Comparison of ENCODE assay signal across 18 cellular contexts in the genomic region with DNA sequence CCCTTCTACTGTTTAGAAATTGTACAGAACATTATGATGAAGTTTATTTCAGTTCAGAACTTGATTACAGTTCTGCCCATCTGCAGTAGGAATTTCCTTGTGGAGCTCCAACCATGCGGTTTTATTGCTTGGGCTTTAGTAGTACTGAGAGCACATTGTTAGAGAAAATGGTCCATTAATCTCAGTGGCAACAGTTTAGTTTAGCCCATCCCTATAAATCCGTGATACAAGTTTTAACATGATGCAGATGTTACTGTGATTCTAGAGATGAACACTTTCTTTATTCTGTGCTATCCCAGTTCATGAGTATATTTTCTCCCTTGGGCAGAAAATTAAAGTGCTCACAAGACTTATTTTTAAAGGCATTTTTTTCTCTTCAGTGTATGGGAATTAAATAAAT.
DNase-seq lines count a peak whose midpoint lies in the region; ATAC-seq and TF ChIP-seq lines count a peak whose summit lies in the region.
"Had no signal": no experiment of that assay in that cellular context is flagged by ENCODE, and none has a peak within 500 bp of the region (broad histone marks: within the 10 kb centered on the region; RNA-seq: fewer than 3 reads in every experiment).

No MANE protein-coding gene starts in this region.

- TF ChIP-seq EP300 in sigmoid colon (IDR thresholded peaks at IDR 0.05), result peak in 3 of 4 donors; percentile 26 to 78 (median 38)
- TF ChIP-seq EP300 in stomach (IDR thresholded peaks at IDR 0.05), result no peak

- H3K27me3 ChIP-seq in muscle layer of colon (ENCODE audit: control insufficient read depth in 1 of 2, insufficient read depth in 2 of 2, low read length in 2 of 2), result no peaks in the 10 kb centered on the region
- H3K27me3 ChIP-seq in sigmoid colon, result no peaks in the 10 kb centered on the region
- H3K27me3 ChIP-seq in stomach, result no peaks in the 10 kb centered on the region
- H3K27me3 ChIP-seq: BLaER1 treated with 17β-estradiol and CSF1 and Interleukin-3, amounts not matched to agents 10 nM and 100 nM had no signal

- H3K4me1 ChIP-seq in muscle layer of colon (ENCODE audit: insufficient read depth, low read length), result peaks cover 14% of the 10 kb centered on the region
- peaks cover 0 to 27% (median 24%) of the 10 kb centered on the region in 4 donors for H3K4me1 ChIP-seq in sigmoid colon
- H3K4me1 ChIP-seq in stomach, result peaks cover 0 to 6% (median 0%) of the 10 kb centered on the region in 4 donors
- H3K4me1 ChIP-seq: BLaER1 treated with 17β-estradiol and CSF1 and Interleukin-3, amounts not matched to agents 10 nM and 100 nM; HAP-1 had no signal

- no peak for TF ChIP-seq POLR2A in sigmoid colon (IDR thresholded peaks at IDR 0.05)
- TF ChIP-seq POLR2A in stomach (IDR thresholded peaks at IDR 0.05), result no peak

- H3K9me3 ChIP-seq in muscle layer of colon (ENCODE audit: low read length), result no peaks in the 10 kb centered on the region
- no peaks in the 10 kb centered on the region for H3K9me3 ChIP-seq in sigmoid colon
- no peaks in the 10 kb centered on the region for H3K9me3 ChIP-seq in stomach
- H3K9me3 ChIP-seq: BLaER1 treated with 17β-estradiol and CSF1 and Interleukin-3, amounts not matched to agents 10 nM and 100 nM; HAP-1 had no signal

- DNase-seq in AG10803 (ENCODE audit: low read depth) (peak; percentile 24), foreskin melanocyte (peak; percentile 91), sigmoid colon (no peak), omental fat pad (ENCODE audit: low spot score) (no peak), DMS 273 treated with DMSO at 0.1 percent for 48 hours (lab: John Stamatoyannopoulos, UW) (no peak), stomach (no peak)
- DNase-seq: 8988T; Calu3; CD8-positive, alpha-beta T cell; DMS53; DND-41; EL; GM23248 had no signal

- 13 to 55% methylated on average over 2 of the region's 2 CpGs for WGBS in sigmoid colon, 2 donors
- WGBS in stomach, 5 donors, result 51 to 73% (median 60%) methylated on average over 2 of the region's 2 CpGs

- TF ChIP-seq CTCF in AG10803 (conservative IDR thresholded peaks at IDR 0.05; ENCODE audit: low read length) (no peak), sigmoid colon (IDR thresholded peaks at IDR 0.05) (no peak), omental fat pad (IDR thresholded peaks at IDR 0.05) (no peak), stomach (IDR thresholded peaks at IDR 0.05) (no peak)

- H3K36me3 ChIP-seq in muscle layer of colon (ENCODE audit: insufficient read depth, low read length) (no peaks in the 10 kb centered on the region), sigmoid colon (no peaks in the 10 kb centered on the region), stomach (no peaks in the 10 kb centered on the region)
- H3K36me3 ChIP-seq: BLaER1 treated with 17β-estradiol and CSF1 and Interleukin-3, amounts not matched to agents 10 nM and 100 nM; HAP-1 had no signal

- intact Hi-C loops in sigmoid colon (cut with DNase I) (loop anchor here (2.0 to 5.0 kb wide), 3 partner anchors 84 to 390 kb away; a partner anchor contains a TSS), stomach (cut with DNase I; ENCODE audit: low total_unique reads) (no loop called here)

- H3K27ac ChIP-seq in muscle layer of colon (ENCODE audit: low read depth, low read length) (peak overlapping the region; percentile 29), sigmoid colon (peak overlapping the region in 3 of 4 donors; percentile 65 to 75 (median 72)), stomach (no peak overlapping the region)
- H3K27ac ChIP-seq: BLaER1 treated with 17β-estradiol and CSF1 and Interleukin-3, amounts not matched to agents 10 nM and 100 nM; GM23248; HL-60 had no signal

- ATAC-seq in omental fat pad (ENCODE audit: low FRiP score), result no peak
- ATAC-seq: CD8-positive, alpha-beta T cell; GM12878 had no signal

- no peak overlapping the region for H3K9ac ChIP-seq in muscle layer of colon (ENCODE audit: low read length)
- H3K9ac ChIP-seq: BLaER1 treated with 17β-estradiol and CSF1 and Interleukin-3, amounts not matched to agents 10 nM and 100 nM; GM23248 had no signal

- H3K4me3 ChIP-seq in AG10803 (ENCODE audit: low read length) (no peak overlapping the region), muscle layer of colon (ENCODE audit: low read depth in 1 of 2, low read length in 2 of 2) (no peak overlapping the region), sigmoid colon (no peak overlapping the region), stomach (no peak overlapping the region)
- H3K4me3 ChIP-seq: BLaER1 treated with 17β-estradiol and CSF1 and Interleukin-3, amounts not matched to agents 10 nM and 100 nM; GM12878; GM23248; HAP-1 had no signal

Comparison
In these comparisons a context has a peak if more than half of its experiments do, and no peak if none do; other contexts are left out.
1. DNase-seq: peak in AG10803 (single experiment) and foreskin melanocyte (single experiment); none in sigmoid colon (single experiment), omental fat pad (single experiment), DMS 273 treated with DMSO at 0.1 percent for 48 hours (single experiment) and stomach (single experiment).
2. H3K27ac ChIP-seq: peak in muscle layer of colon (single experiment) and sigmoid colon (3 of 4); none in stomach (0 of 5).